ENCODE assay signal across 15 cellular contexts in genomic region chr4:955161-955921, GRCh38. TPM values are rescaled to one million over a fixed set of nuclear protein-coding genes. Genes with fewer than 3 reads are reported as not detected.
"Had no signal": no experiment of that assay in that cellular context is flagged by ENCODE, and none has a peak within 500 bp of the region (broad histone marks: within the 10 kb centered on the region; RNA-seq: fewer than 3 reads in every experiment).

No MANE protein-coding gene starts in this region.

- FAIRE-seq: astrocyte, frontal cortex, small intestine had no signal

- DNase-seq: activated CD4-positive, alpha-beta memory T cell treated with anti-CD3 and anti-CD28 coated beads for 36 hours; activated CD4-positive, alpha-beta T cell treated with anti-CD3 and anti-CD28 coated beads for 36 hours; activated CD8-positive, alpha-beta memory T cell treated with anti-CD3 and anti-CD28 coated beads, Interleukin-2, amount 10 ng/mL, durations not matched to agents 7 days and 5 days; activated T-cell treated with anti-CD3 and anti-CD28 coated beads, Interleukin-2, amount 50 U/mL, for 1 hour; endodermal cell; left cardiac atrium; small intestine; stimulated activated CD4-positive, alpha-beta T cell treated with anti-CD3 and anti-CD28 coated beads, Interleukin-4, amount 100 ng/mL, for 4 hours; stimulated activated naive CD8-positive, alpha-beta T cell treated with anti-CD3 and anti-CD28 coated beads, Interleukin-15, Interleukin-2, amounts not matched to agents 100 U/mL and 50 U/mL, for 24 hours had no signal

- H3K4me3 ChIP-seq: lung had no signal

- H3K4me3 Mint-ChIP-seq: activated CD4-positive, alpha-beta memory T cell treated with anti-CD3 and anti-CD28 coated beads for 36 hours; activated CD4-positive, alpha-beta T cell treated with anti-CD3 and anti-CD28 coated beads for 36 hours; activated CD8-positive, alpha-beta memory T cell treated with anti-CD3 and anti-CD28 coated beads, Interleukin-2, amount 10 ng/mL, durations not matched to agents 7 days and 5 days; endodermal cell; mesothelial cell of epicardium; T-helper 1 cell treated with Interleukin-12 subunit alpha and Interleukin-12 subunit beta and Interleukin-4 antibody, amounts not matched to agents 30 μg/mL and 1 μg/mL, for 36 hours; type B pancreatic cell had no signal

- H3K27me3 Mint-ChIP-seq: activated CD4-positive, alpha-beta memory T cell treated with anti-CD3 and anti-CD28 coated beads for 36 hours; activated CD4-positive, alpha-beta T cell treated with anti-CD3 and anti-CD28 coated beads for 36 hours; activated CD8-positive, alpha-beta memory T cell treated with anti-CD3 and anti-CD28 coated beads, Interleukin-2, amount 10 ng/mL, durations not matched to agents 7 days and 5 days; type B pancreatic cell had no signal

- H3K4me1 Mint-ChIP-seq: activated CD4-positive, alpha-beta T cell treated with anti-CD3 and anti-CD28 coated beads for 36 hours; activated CD8-positive, alpha-beta memory T cell treated with anti-CD3 and anti-CD28 coated beads, Interleukin-2, amount 10 ng/mL, durations not matched to agents 7 days and 5 days; endodermal cell; mesothelial cell of epicardium had no signal

- H3K27ac Mint-ChIP-seq: activated CD4-positive, alpha-beta memory T cell treated with anti-CD3 and anti-CD28 coated beads for 36 hours; activated CD4-positive, alpha-beta T cell treated with anti-CD3 and anti-CD28 coated beads for 36 hours; activated CD8-positive, alpha-beta memory T cell treated with anti-CD3 and anti-CD28 coated beads, Interleukin-2, amount 10 ng/mL, durations not matched to agents 7 days and 5 days; endodermal cell; mesothelial cell of epicardium; T-helper 1 cell treated with Interleukin-12 subunit alpha and Interleukin-12 subunit beta and Interleukin-4 antibody, amounts not matched to agents 30 μg/mL and 1 μg/mL, for 36 hours; type B pancreatic cell had no signal

- H3K9me3 Mint-ChIP-seq: activated CD4-positive, alpha-beta memory T cell treated with anti-CD3 and anti-CD28 coated beads for 36 hours; endodermal cell; mesothelial cell of epicardium; T-helper 1 cell treated with Interleukin-12 subunit alpha and Interleukin-12 subunit beta and Interleukin-4 antibody, amounts not matched to agents 30 μg/mL and 1 μg/mL, for 36 hours; type B pancreatic cell had no signal

- H3K36me3 Mint-ChIP-seq: type B pancreatic cell had no signal

RNA-seq across cellular contexts. Expression of gene SLC26A1, which starts 37.9 kb away (rescaled TPM):
- total RNA-seq: activated CD4-positive, alpha-beta memory T cell treated with anti-CD3 and anti-CD28 coated beads for 36 hours; activated CD8-positive, alpha-beta memory T cell treated with anti-CD3 and anti-CD28 coated beads, Interleukin-2, amount 10 ng/mL, durations not matched to agents 7 days and 5 days had no signal
